25 cellular contexts compared by ENCODE assay signal in genomic region chr13:66546534-66547379, GRCh38.
DNase-seq lines count a peak whose midpoint lies in the region; ATAC-seq, FAIRE-seq and TF ChIP-seq lines count a peak whose summit lies in the region.
"Had no signal": no experiment of that assay in that cellular context is flagged by ENCODE, and none has a peak within 500 bp of the region (broad histone marks: within the 10 kb centered on the region; RNA-seq: fewer than 3 reads in every experiment).

No MANE protein-coding gene starts in this region.

- no peak for TF ChIP-seq CTCF in H1 (IDR thresholded peaks at IDR 0.05; ENCODE audit: control extremely low read depth in 1 of 3, insufficient read depth in 1 of 3, low read depth in 1 of 3, low read length in 3 of 3)

- H2BK12ac ChIP-seq in H1 (ENCODE audit: low read depth, low read length): no peak overlapping the region
- no peak overlapping the region for H2BK12ac ChIP-seq in mesenchymal stem cell (ENCODE audit: low read length in 2 of 2)

- H4K20me1 ChIP-seq in H1 (replicated peaks in 1 of 2; ENCODE audit: control insufficient read depth in 1 of 2, insufficient read depth in 2 of 2, low read length in 2 of 2): no peaks in the 10 kb centered on the region

- H3K79me2 ChIP-seq in H1 (ENCODE audit: control insufficient read depth in 1 of 2, insufficient read depth in 2 of 2, low read length in 2 of 2): no peaks in the 10 kb centered on the region

- H3K23ac ChIP-seq in H1 (ENCODE audit: insufficient read length) (no peak overlapping the region), mesenchymal stem cell (ENCODE audit: low read length in 2 of 2) (no peak overlapping the region)

- H4K91ac ChIP-seq in H1 (replicated peaks; ENCODE audit: insufficient read length, low read length) (no peak overlapping the region), mesenchymal stem cell (ENCODE audit: low read length) (no peak overlapping the region)

- CTCF ChIA-PET in H1 (lab: Charles Lee; ENCODE audit: partially characterized antibody): interaction anchor here (1.1 kb wide), 1 partner anchor 13 kb away, joined by 3 read pairs; no protein-coding TSS in a partner anchor

- H3K4me1 ChIP-seq in H1 (replicated peaks in 1 of 4; ENCODE audit: control insufficient read depth in 3 of 4, insufficient read depth in 4 of 4, low read length in 3 of 4): no peaks in the 10 kb centered on the region
- no peaks in the 10 kb centered on the region for H3K4me1 ChIP-seq in mesenchymal stem cell (ENCODE audit: control insufficient read depth, insufficient read depth, low read depth, low read length)
- H3K4me1 ChIP-seq: gastroesophageal sphincter, prostate gland had no signal

- TF ChIP-seq RAD21 in H1 (IDR thresholded peaks at IDR 0.05 in 1 of 2, conservative IDR thresholded peaks at IDR 0.05 in 1 of 2; ENCODE audit: low read depth in 2 of 2, low read length in 2 of 2): no peak

- H2AK5ac ChIP-seq in H1 (ENCODE audit: low read depth, low read length) (no peak overlapping the region), mesenchymal stem cell (ENCODE audit: low read length, severe bottlenecking) (no peak overlapping the region)

- POLR2A ChIA-PET in H1 (lab: Charles Lee; ENCODE audit: partially characterized antibody): no interaction called here

- H3K14ac ChIP-seq in H1 (ENCODE audit: insufficient read length) (no peak overlapping the region), mesenchymal stem cell (ENCODE audit: low read length in 2 of 2) (no peak overlapping the region)

- no peak for TF ChIP-seq EP300 in H1 (IDR thresholded peaks at IDR 0.05; ENCODE audit: borderline replicate concordance in 1 of 2, low read depth in 2 of 2, low read length in 2 of 2)

- no peak overlapping the region for H3K4me2 ChIP-seq in H1 (ENCODE audit: insufficient read depth in 1 of 2, low read depth in 2 of 2, low read length in 2 of 2)
- H3K4me2 ChIP-seq in mesenchymal stem cell (ENCODE audit: low read length, poor library complexity, severe bottlenecking): no peak overlapping the region

- DNase-seq in HCEC 1CT (peak; percentile 53), H1 (ENCODE audit: low read depth in 1 of 2, low spot score in 2 of 2) (no peak), mesenchymal stem cell (peak; percentile 41), middle frontal gyrus (ENCODE audit: extremely low spot score, low spot score) (no peak), DMS153 (lab: John Stamatoyannopoulos, UW) (no peak)
- DNase-seq in activated CD8-positive, alpha-beta memory T cell treated with anti-CD3 and anti-CD28 coated beads, Interleukin-2, amount 50 U/mL, for 48 hours: no peak
- DNase-seq in stimulated activated CD4-positive, alpha-beta T cell treated with anti-CD3 and anti-CD28 coated beads, Interleukin-15, amount 100 ng/mL, for 24 hours: no peak
- DNase-seq: activated CD4-positive, alpha-beta memory T cell treated with anti-CD3 and anti-CD28 coated beads, Interleukin-2, amount 10 ng/mL, durations not matched to agents 7 days and 5 days; activated effector memory CD4-positive, alpha-beta T cell treated with anti-CD3 and anti-CD28 coated beads, Interleukin-2, amount 50 U/mL, for 16 hours; activated naive CD8-positive, alpha-beta T cell treated with anti-CD3 and anti-CD28 coated beads, Interleukin-2, amount 50 U/mL, for 24 hours; activated T-cell treated with anti-CD3 and anti-CD28 coated beads for 4 hours; CD8-positive, alpha-beta memory T cell; dermis blood vessel endothelial cell; DMS53; NCI-H69; SW 1271 had no signal

- H3K23me2 ChIP-seq in H1 (ENCODE audit: low read depth, low read length): no peaks in the 10 kb centered on the region

- H2BK15ac ChIP-seq in H1 (ENCODE audit: low read length): no peak overlapping the region
- H2BK15ac ChIP-seq in mesenchymal stem cell (ENCODE audit: low read depth, poor library complexity, severe bottlenecking): no peak overlapping the region

- H4K5ac ChIP-seq in H1 (ENCODE audit: insufficient read length, low read depth, low read length): no peak overlapping the region

- no peaks in the 10 kb centered on the region for H3K36me3 ChIP-seq in H1 (ENCODE audit: control insufficient read depth in 2 of 4, insufficient read depth in 4 of 4, low read length in 3 of 4)
- no peaks in the 10 kb centered on the region for H3K36me3 ChIP-seq in mesenchymal stem cell (ENCODE audit: control insufficient read depth in 1 of 2, insufficient read depth in 2 of 2, low read depth in 1 of 2, low read length in 2 of 2)
- H3K36me3 ChIP-seq: gastroesophageal sphincter, neutrophil, prostate gland, thoracic aorta had no signal

- no peak overlapping the region for H3K27ac ChIP-seq in H1 (ENCODE audit: low read depth, low read length)
- H3K27ac ChIP-seq in mesenchymal stem cell (ENCODE audit: low read length, poor library complexity, severe bottlenecking): no peak overlapping the region
- H3K27ac ChIP-seq: gastroesophageal sphincter, neutrophil, prostate gland, thoracic aorta had no signal

- H3K18ac ChIP-seq in H1 (ENCODE audit: extremely low read depth, low read length) (no peak overlapping the region), mesenchymal stem cell (ENCODE audit: low read depth in 1 of 2, low read length in 2 of 2) (no peak overlapping the region)

- no peak overlapping the region for H3K56ac ChIP-seq in H1 (replicated peaks; ENCODE audit: insufficient read length, low read depth, low read length)

- no peaks in the 10 kb centered on the region for H3K79me1 ChIP-seq in H1 (ENCODE audit: low read depth, low read length)
- H3K79me1 ChIP-seq in mesenchymal stem cell (replicated peaks; ENCODE audit: low read length, poor library complexity, severe bottlenecking): no peaks in the 10 kb centered on the region

- TF ChIP-seq POLR2A in H1 (IDR thresholded peaks at IDR 0.05; ENCODE audit: control extremely low read depth in 1 of 2, low read depth in 2 of 2, low read length in 2 of 2): no peak

- H2AFZ ChIP-seq in H1 (ENCODE audit: low read length) (no peak overlapping the region), mesenchymal stem cell (ENCODE audit: low read depth, low read length) (no peak overlapping the region)

- H2BK20ac ChIP-seq in H1 (ENCODE audit: low read length): no peak overlapping the region

- H2BK120ac ChIP-seq in H1 (replicated peaks; ENCODE audit: low read depth, low read length) (no peak overlapping the region), mesenchymal stem cell (ENCODE audit: low read depth, low read length) (no peak overlapping the region)

- FAIRE-seq in H1 (lab: Jason Lieb, UNC): no peak
- FAIRE-seq: endothelial cell of umbilical vein, GM12891, GM19239 had no signal

- ATAC-seq in SK-N-SH treated with all-trans-retinoic acid at 6 μM for 48 hours: peak; percentile 85
- ATAC-seq: activated naive CD8-positive, alpha-beta T cell treated with anti-CD3 and anti-CD28 coated beads, Interleukin-2, amount 50 U/mL, for 24 hours; gastroesophageal sphincter; stimulated activated memory B cell treated with anti-CD40 and anti-IgM and Interleukin-4, amounts not matched to agents 10 μg/mL and 1 μg/mL and 100 μg/mL, for 72 hours had no signal

- H3K27me3 ChIP-seq in H1 (replicated peaks in 1 of 4; ENCODE audit: control insufficient read depth in 3 of 4, extremely low read depth in 1 of 4, insufficient read depth in 3 of 4, low read length in 3 of 4) (peaks cover 0 to 1% (median 0%) of the 10 kb centered on the region in 4 experiments; a peak in 1 of 7 replicates), mesenchymal stem cell (ENCODE audit: control insufficient read depth in 1 of 2, insufficient read depth in 1 of 2, low read length in 2 of 2) (no peaks in the 10 kb centered on the region)
- H3K27me3 ChIP-seq: gastroesophageal sphincter, neutrophil had no signal

- no peak overlapping the region for H4K8ac ChIP-seq in H1 (ENCODE audit: extremely low read depth, insufficient read depth, low read length)
- H4K8ac ChIP-seq in mesenchymal stem cell (ENCODE audit: low read length): no peak overlapping the region

- H3K4ac ChIP-seq in H1 (replicated peaks; ENCODE audit: insufficient read length, low read depth, low read length) (no peak overlapping the region), mesenchymal stem cell (ENCODE audit: low read depth in 1 of 2, low read length in 2 of 2) (no peak overlapping the region)

- H3K9me3 ChIP-seq in H1 (ENCODE audit: insufficient read depth in 2 of 2, low read depth in 1 of 2, low read length in 1 of 2) (no peaks in the 10 kb centered on the region), mesenchymal stem cell (ENCODE audit: control insufficient read depth, low read length) (no peaks in the 10 kb centered on the region)
- H3K9me3 ChIP-seq: gastroesophageal sphincter, neutrophil, prostate gland, thoracic aorta had no signal

- H2BK5ac ChIP-seq in H1 (ENCODE audit: low read depth, low read length) (no peak overlapping the region), mesenchymal stem cell (ENCODE audit: low read depth, low read length, poor library complexity, severe bottlenecking) (no peak overlapping the region)

- H3K9ac ChIP-seq in H1 (replicated peaks in 1 of 4; ENCODE audit: extremely low read depth in 1 of 4, low read depth in 3 of 4, low read length in 3 of 4): no peak overlapping the region
- no peak overlapping the region for H3K9ac ChIP-seq in mesenchymal stem cell (ENCODE audit: low read length)

- WGBS in H1 (ENCODE audit: extremely low coverage in 1 of 2, insufficient coverage in 1 of 2, insufficient read length in 1 of 2, insufficient replicate concordance in 2 of 2, low coverage in 1 of 2, low lambda C conversion rate in 2 of 2, missing lambda C conversion rate in 1 of 2), 2 experiments: 92% methylated on average over 2 of the region's 2 CpGs; no CpG with 5 or more reads in 1 of the 2 experiments
- no CpG with 5 or more reads among the region's 2 CpGs for WGBS in mesenchymal stem cell

- no peak overlapping the region for H3K4me3 ChIP-seq in H1 (ENCODE audit: extremely low read depth in 1 of 4, insufficient read depth in 2 of 4, low read depth in 3 of 4, low read length in 4 of 4)
- H3K4me3 ChIP-seq in mesenchymal stem cell (ENCODE audit: insufficient read depth in 1 of 2, low read depth in 1 of 2, low read length in 2 of 2): no peak overlapping the region
- H3K4me3 ChIP-seq: gastroesophageal sphincter, prostate gland, thoracic aorta had no signal

TF ChIP-seq in SK-N-SH treated with all-trans-retinoic acid at 6 μM for 48 hours, 23 proteins besides CTCF, POLR2A, EP300 and RAD21:
- TF ChIP-seq ZNF8 (CRISPR knock-in tag; IDR thresholded peaks at IDR 0.05) (no peak), PPARA (CRISPR knock-in tag; IDR thresholded peaks at IDR 0.05; ENCODE audit: borderline replicate concordance) (no peak)

TF ChIP-seq in H1, 55 proteins besides CTCF, POLR2A, EP300 and RAD21:
- TF ChIP-seq MAFK (IDR thresholded peaks at IDR 0.05; ENCODE audit: low read depth, low read length): peak; percentile 84; the same call in 1 of the 2 replicates
- TF ChIP-seq JUN (IDR thresholded peaks at IDR 0.05; ENCODE audit: low read depth, low read length): no peak

Comparison
In these comparisons a context has a peak if more than half of its experiments do, and no peak if none do; other contexts are left out.
1. DNase-seq: peak in HCEC 1CT (single experiment) and mesenchymal stem cell (single experiment); none in H1 (0 of 2), middle frontal gyrus (single experiment), DMS153 (single experiment), activated CD8-positive, alpha-beta memory T cell treated with anti-CD3 and anti-CD28 coated beads, Interleukin-2, amount 50 U/mL, for 48 hours (single experiment) and stimulated activated CD4-positive, alpha-beta T cell treated with anti-CD3 and anti-CD28 coated beads, Interleukin-15, amount 100 ng/mL, for 24 hours (single experiment).